ENCODE assay signal across 8 cellular contexts in the genomic region with DNA sequence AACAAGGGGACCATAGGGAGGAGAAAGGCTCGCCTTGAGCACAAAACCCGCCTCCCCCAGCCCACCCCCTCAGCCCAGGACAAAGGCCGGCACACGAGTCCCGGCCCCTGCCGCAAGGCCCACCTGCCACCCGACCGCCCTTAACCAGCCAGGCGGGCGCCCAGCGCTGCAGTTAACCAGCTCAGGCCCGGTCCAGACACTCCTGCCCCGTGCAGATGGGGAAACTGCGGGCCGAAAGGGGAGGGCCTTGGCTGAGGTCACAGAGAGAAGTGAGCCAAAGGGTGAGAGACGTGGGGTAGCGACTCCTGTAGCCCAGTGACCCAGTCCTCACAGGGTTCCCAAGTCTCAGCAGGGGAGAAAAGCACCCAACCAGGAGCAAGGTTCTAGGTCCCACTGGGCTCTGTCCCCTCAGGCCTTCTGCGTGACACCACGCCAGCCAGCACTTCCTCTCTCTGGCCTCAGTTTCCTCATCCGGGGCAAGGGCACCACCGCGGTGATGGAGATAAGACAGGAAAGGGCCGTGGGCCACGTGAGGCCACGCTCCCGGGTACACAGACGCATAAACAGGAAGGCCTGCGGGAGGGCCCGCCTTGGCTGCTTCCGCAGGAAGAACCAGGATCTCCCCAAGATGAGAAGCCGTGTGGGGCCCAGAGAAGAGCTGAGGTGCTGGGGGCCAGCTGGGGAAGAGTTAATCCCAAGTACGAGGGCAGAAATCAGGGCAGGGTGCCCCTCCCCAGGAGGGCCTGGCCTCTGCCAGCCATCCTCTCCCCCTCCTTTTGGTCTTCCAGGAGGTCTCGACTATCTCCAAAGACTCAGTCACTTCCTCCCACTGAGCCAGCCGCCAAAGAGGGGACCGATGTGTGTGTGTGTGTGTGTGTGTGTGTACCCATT. TPM values are rescaled to one million over a fixed set of nuclear protein-coding genes. Genes with fewer than 3 reads are reported as not detected.
DNase-seq lines count a peak whose midpoint lies in the region; ATAC-seq and TF ChIP-seq lines count a peak whose summit lies in the region.

No MANE protein-coding gene starts in this region.

- H4K20me1 ChIP-seq in osteoblast (ENCODE audit: insufficient read depth, low read length) = no peaks in the 10 kb centered on the region

- no peaks in the 10 kb centered on the region for H3K79me2 ChIP-seq in osteoblast (ENCODE audit: insufficient read depth, low read length)

- ATAC-seq in CD4-positive, alpha-beta T cell (ENCODE audit: poor library complexity) = peak; percentile 71
- ATAC-seq in HG03135 (IDR thresholded peaks at IDR 0.05; ENCODE audit: unreplicated experiment) = peak; percentile 7
- ATAC-seq in activated CD4-positive, alpha-beta T cell treated with anti-CD3 and anti-CD28 coated beads for 36 hours = peak; percentile 78

- peaks cover 65% of the 10 kb centered on the region for H3K36me3 Mint-ChIP-seq in CD4-positive, alpha-beta T cell (ENCODE audit: low read depth)
- H3K36me3 Mint-ChIP-seq in activated CD4-positive, alpha-beta T cell treated with anti-CD3 and anti-CD28 coated beads for 36 hours (ENCODE audit: low read depth) = peaks cover 35% of the 10 kb centered on the region

- H3K4me3 ChIP-seq in dorsolateral prefrontal cortex (peak overlapping the region in 52 of 59 donors; percentile 1 to 60 (median 36)), osteoblast (ENCODE audit: insufficient read depth, low read length) (no peak overlapping the region), testis (peak overlapping the region in 1 of 2 donors; percentile 4)

- peak overlapping the region; percentile 98 for H3K27ac Mint-ChIP-seq in CD4-positive, alpha-beta T cell
- peak overlapping the region; percentile 92 for H3K27ac Mint-ChIP-seq in activated CD4-positive, alpha-beta T cell treated with anti-CD3 and anti-CD28 coated beads for 36 hours

- TF ChIP-seq POLR2A in testis (IDR thresholded peaks at IDR 0.05) = no peak

- H3K9me3 Mint-ChIP-seq in CD4-positive, alpha-beta T cell = no peaks in the 10 kb centered on the region
- H3K9me3 Mint-ChIP-seq in activated CD4-positive, alpha-beta T cell treated with anti-CD3 and anti-CD28 coated beads for 36 hours (ENCODE audit: low read depth) = no peaks in the 10 kb centered on the region

- DNase-seq in CD4-positive, alpha-beta T cell = peak; percentile 52 to 83 (median 79)
- DNase-seq in activated CD4-positive, alpha-beta T cell treated with anti-CD3 and anti-CD28 coated beads for 36 hours = peak; percentile 90
- DNase-seq in dorsolateral prefrontal cortex (peak in 9 of 10 donors; percentile 28 to 66 (median 56)), osteoblast (ENCODE audit: insufficient read length, low spot score, missing footprints) (peak; percentile 87), testis (peak; percentile 61), NCI-H446 (lab: John Stamatoyannopoulos, UW) (no peak), A172 (ENCODE audit: low spot score) (no peak)

- H3K27me3 Mint-ChIP-seq in CD4-positive, alpha-beta T cell = no peaks in the 10 kb centered on the region
- no peaks in the 10 kb centered on the region for H3K27me3 Mint-ChIP-seq in activated CD4-positive, alpha-beta T cell treated with anti-CD3 and anti-CD28 coated beads for 36 hours

- H3K4me2 ChIP-seq in osteoblast (ENCODE audit: insufficient read depth, low read length) = peak overlapping the region; percentile 55

- intact Hi-C loops in CD4-positive, alpha-beta T cell (cut with DNase I, micrococcal nuclease) = loop anchor here in 1 of 2 experiments (1.0 to 10.0 kb wide), 2 partner anchors 124 to 200 kb away; partner anchors contain the start of genes GGA1 and NOL12
- intact Hi-C loops in activated CD4-positive, alpha-beta T cell treated with anti-CD3 and anti-CD28 coated beads for 36 hours (cut with DNase I, micrococcal nuclease) = loop anchor here (1.0 to 5.0 kb wide), 7 partner anchors 48 to 708 kb away; partner anchors contain the start of genes ANKRD54 (in 1 of the 2), IFT27 (in 1 of the 2), LGALS1 (in 1 of the 2) and PDXP (in 1 of the 2)
- intact Hi-C loops in dorsolateral prefrontal cortex (cut with DNase I) (no loop called here), testis (cut with DNase I; ENCODE audit: low total_unique reads) (no loop called here)

- no peaks in the 10 kb centered on the region for H3K9me3 ChIP-seq in CD4-positive, alpha-beta T cell (ENCODE audit: control insufficient read depth, low read length)
- H3K9me3 ChIP-seq in osteoblast (ENCODE audit: low read depth, low read length) (no peaks in the 10 kb centered on the region), testis (no peaks in the 10 kb centered on the region)

- peak overlapping the region; percentile 88 for H3K27ac ChIP-seq in CD4-positive, alpha-beta T cell (ENCODE audit: low read depth, low read length)
- H3K27ac ChIP-seq in dorsolateral prefrontal cortex (peak overlapping the region in 44 of 59 donors; percentile 1 to 78 (median 56)), osteoblast (ENCODE audit: low read depth, low read length) (no peak overlapping the region), testis (peak overlapping the region in 1 of 2 donors; percentile 44)

- H3K4me1 Mint-ChIP-seq in CD4-positive, alpha-beta T cell (ENCODE audit: low read depth) = peaks cover 62% of the 10 kb centered on the region
- peaks cover 59% of the 10 kb centered on the region for H3K4me1 Mint-ChIP-seq in activated CD4-positive, alpha-beta T cell treated with anti-CD3 and anti-CD28 coated beads for 36 hours

- TF ChIP-seq CTCF in CD4-positive, alpha-beta T cell (IDR thresholded peaks at IDR 0.05) = no peak
- TF ChIP-seq CTCF in dorsolateral prefrontal cortex (IDR thresholded peaks at IDR 0.05 in 54 of 56, conservative IDR thresholded peaks at IDR 0.05 in 2 of 56; ENCODE audit: low read depth in 1 of 56, partially characterized antibody in 56 of 56) (no peak), osteoblast (IDR thresholded peaks at IDR 0.05; ENCODE audit: extremely low read depth, low read depth, low read length) (no peak), testis (IDR thresholded peaks at IDR 0.05) (no peak)

- CTCF ChIA-PET in CD4-positive, alpha-beta T cell (lab: Charles Lee) = interaction anchor here (0.6 to 3.4 kb wide), 2 partner anchors 9 to 12 kb away, joined by 3 to 17 read pairs; no protein-coding TSS in a partner anchor
- CTCF ChIA-PET in activated CD4-positive, alpha-beta T cell treated with anti-CD3 and anti-CD28 coated beads for 36 hours (lab: Charles Lee) = interaction anchor here (0.5 to 1.1 kb wide), 2 partner anchors 609 to 1270 kb away, joined by 3 to 4 read pairs; no protein-coding TSS in a partner anchor

- peak overlapping the region; percentile 76 for H2AFZ ChIP-seq in osteoblast (ENCODE audit: low read length)

- H3K36me3 ChIP-seq in osteoblast (ENCODE audit: insufficient read depth, low read length) = no peaks in the 10 kb centered on the region
- H3K36me3 ChIP-seq in testis (ENCODE audit: low read depth, missing control alignments) = no peaks in the 10 kb centered on the region

- H3K4me1 ChIP-seq in osteoblast (ENCODE audit: insufficient read depth, low read length) (peaks cover 10% of the 10 kb centered on the region), testis (peaks cover 8% of the 10 kb centered on the region)

- POLR2A ChIA-PET in CD4-positive, alpha-beta T cell (lab: Charles Lee) = interaction anchor here (0.6 to 3.9 kb wide), 16 partner anchors 8 to 360 kb away, joined by 3 to 78 read pairs (median 4); partner anchors contain the start of genes ANKRD54, GGA1, IL2RB and RAC2
- POLR2A ChIA-PET in activated CD4-positive, alpha-beta T cell treated with anti-CD3 and anti-CD28 coated beads for 36 hours (lab: Charles Lee) = interaction anchor here (1.1 kb wide), 1 partner anchor 21 kb away, joined by 8 read pairs; no protein-coding TSS in a partner anchor

- 73 to 81% methylated on average over 14 to 32 of the region's 35 CpGs for WGBS in testis, 2 donors

- H3K27me3 ChIP-seq in CD4-positive, alpha-beta T cell (ENCODE audit: control insufficient read depth, insufficient read depth, low read length) = no peaks in the 10 kb centered on the region
- H3K27me3 ChIP-seq in dorsolateral prefrontal cortex (peaks cover 0 to 16% (median 0%) of the 10 kb centered on the region in 45 donors), osteoblast (ENCODE audit: insufficient read depth, low read length) (no peaks in the 10 kb centered on the region), testis (no peaks in the 10 kb centered on the region)

- peak overlapping the region; percentile 93 for H3K4me3 Mint-ChIP-seq in CD4-positive, alpha-beta T cell
- peak overlapping the region; percentile 92 for H3K4me3 Mint-ChIP-seq in activated CD4-positive, alpha-beta T cell treated with anti-CD3 and anti-CD28 coated beads for 36 hours

RNA-seq across cellular contexts. Expression of gene MFNG, which starts 1.8 kb away (rescaled TPM):
- total RNA-seq in CD4-positive, alpha-beta T cell = 10 to 100 TPM; 85.1 to 89.9 TPM
- total RNA-seq in activated CD4-positive, alpha-beta T cell treated with anti-CD3 and anti-CD28 coated beads for 36 hours = 100 to 1,000 TPM; 108 to 125 TPM
- total RNA-seq in dorsolateral prefrontal cortex (10 to 100 TPM in 24 of 120 experiments, 1 to 10 TPM in 96; 1.9 to 15.8 (median 7.0) TPM), osteoblast (0.29 and 0.72 TPM in 2 replicates), testis (1 to 10 TPM; 8.1 to 8.2 TPM)
- 7.5 TPM for polyA plus RNA-seq in testis (ENCODE audit: insufficient read depth, low read depth, low replicate concordance)
- total RNA-seq in A172 (2014; rRNA removed; shearing (Covaris generic)) = 0.86 and 0.95 TPM in 2 replicates

RNA-seq across cellular contexts. Expression of gene CARD10, which starts 34.9 kb away (rescaled TPM):
- total RNA-seq in CD4-positive, alpha-beta T cell = under 1 TPM; 0.20 to 0.63 TPM
- total RNA-seq in activated CD4-positive, alpha-beta T cell treated with anti-CD3 and anti-CD28 coated beads for 36 hours = not detected
- total RNA-seq in dorsolateral prefrontal cortex = 1 to 10 TPM; 1.0 to 7.3 (median 2.8) TPM
- 11.9 and 12.7 TPM in 2 replicates for total RNA-seq in osteoblast
- total RNA-seq in testis = 100 to 1,000 TPM in 1 of 2 donors, 10 to 100 TPM in 1; 89.8 to 113 TPM
- polyA plus RNA-seq in testis (ENCODE audit: insufficient read depth, low read depth, low replicate concordance) = 42.6 TPM
- 20.4 and 41.0 TPM in 2 replicates for total RNA-seq in A172 (2014; rRNA removed; shearing (Covaris generic))

RNA-seq across cellular contexts. Expression of gene ELFN2, which starts 57.1 kb away (rescaled TPM):
- under 1 TPM; 0.05 to 0.20 TPM for total RNA-seq in CD4-positive, alpha-beta T cell
- under 1 TPM; 0.19 to 0.25 TPM for total RNA-seq in activated CD4-positive, alpha-beta T cell treated with anti-CD3 and anti-CD28 coated beads for 36 hours
- total RNA-seq in dorsolateral prefrontal cortex (10 to 100 TPM; 22.8 to 99.1 (median 67.0) TPM), osteoblast (under 0.01 and 0.29 TPM in 2 replicates), testis (1 to 10 TPM; 5.3 to 5.7 TPM)
- polyA plus RNA-seq in testis (ENCODE audit: insufficient read depth, low read depth, low replicate concordance) = 4.8 TPM
- total RNA-seq in A172 (2014; rRNA removed; shearing (Covaris generic)) = 0.93 and 1.1 TPM in 2 replicates

Comparison
In these comparisons a context has a peak if more than half of its experiments do, and no peak if none do; other contexts are left out.
1. ATAC-seq: peak in every context shown above with its lines; median percentile 78 in activated CD4-positive, alpha-beta T cell treated with anti-CD3 and anti-CD28 coated beads for 36 hours; 71 in CD4-positive, alpha-beta T cell; 7 in HG03135.
2. DNase-seq: peak in CD4-positive, alpha-beta T cell (10 of 10), activated CD4-positive, alpha-beta T cell treated with anti-CD3 and anti-CD28 coated beads for 36 hours (single experiment), dorsolateral prefrontal cortex (9 of 10), osteoblast (single experiment) and testis (single experiment); none in NCI-H446 (0 of 2) and A172 (single experiment).
3. RNA of gene MFNG, which starts 1.8 kb away (total RNA-seq): 108 to 125 TPM in activated CD4-positive, alpha-beta T cell treated with anti-CD3 and anti-CD28 coated beads for 36 hours and 85.1 to 89.9 TPM in CD4-positive, alpha-beta T cell; 8.1 to 8.2 TPM in testis, 1.9 to 15.8 TPM in dorsolateral prefrontal cortex, 0.86 to 0.95 TPM in A172 and 0.29 to 0.72 TPM in osteoblast; every median in the first group is over 4 times any median in the second.
4. intact Hi-C loops: an anchor here in activated CD4-positive, alpha-beta T cell treated with anti-CD3 and anti-CD28 coated beads for 36 hours (1.0 to 5.0 kb wide); none called in dorsolateral prefrontal cortex and testis.